ENCODE assay signal across 21 cellular contexts in the genomic region with DNA sequence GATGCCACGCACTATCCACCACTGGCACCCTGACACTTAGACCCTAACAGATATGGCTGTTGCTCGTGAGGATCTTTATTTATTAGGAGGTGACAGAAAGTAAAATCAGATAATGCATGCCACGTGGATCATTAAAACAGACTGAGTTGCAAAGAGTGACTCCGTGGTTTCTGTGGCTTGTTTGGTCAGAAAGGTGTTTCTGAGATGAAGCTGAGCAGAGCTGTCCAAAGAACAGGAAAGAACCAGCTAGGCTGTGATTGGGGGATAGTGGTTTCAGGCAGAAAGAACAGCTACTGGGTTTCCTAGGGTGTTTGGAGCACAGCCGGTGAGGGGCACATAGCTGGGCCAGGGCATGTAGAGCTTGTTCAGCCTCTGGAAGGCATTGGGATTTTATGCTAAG. TPM values are rescaled to one million over a fixed set of nuclear protein-coding genes. Genes with fewer than 3 reads are reported as not detected.
DNase-seq lines count a peak whose midpoint lies in the region; ATAC-seq, FAIRE-seq and TF ChIP-seq lines count a peak whose summit lies in the region.
"Had no signal": no experiment of that assay in that cellular context is flagged by ENCODE, and none has a peak within 500 bp of the region (broad histone marks: within the 10 kb centered on the region; RNA-seq: fewer than 3 reads in every experiment).

No MANE protein-coding gene starts in this region.

- peaks cover 3 to 13% of the 10 kb centered on the region in 2 experiments for H3K36me3 ChIP-seq in GM12878 (ENCODE audit: control insufficient read depth in 2 of 2, insufficient read depth in 2 of 2, low read length in 1 of 2)

- no peak for TF ChIP-seq EP300 in GM12878 (IDR thresholded peaks at IDR 0.05; ENCODE audit: borderline replicate concordance in 1 of 2, control insufficient read depth in 1 of 2, low read depth in 2 of 2, low read length in 2 of 2)

- no peak overlapping the region for H3K9ac ChIP-seq in GM12878 (ENCODE audit: control insufficient read depth, insufficient read depth, low read length)

- H3K27me3 Mint-ChIP-seq in activated T-cell treated with anti-CD3 and anti-CD28 coated beads, Interleukin-2, amount 50 U/mL, for 24 hours, result no peaks in the 10 kb centered on the region
- H3K27me3 Mint-ChIP-seq in natural killer cell (ENCODE audit: low read depth in 2 of 2), result no peaks in the 10 kb centered on the region

- CTCF ChIA-PET in GM12878 (lab: Yijun Ruan, JAX), result interaction anchor here (1.6 kb wide), 1 partner anchor 31 kb away, joined by 4 read pairs; no protein-coding TSS in a partner anchor

- no TSS peak for BruUV-seq in GM12878 (replicated peaks; lab: Mats Ljungman, UMichigan)

- peaks cover 4% of the 10 kb centered on the region for H3K9me3 Mint-ChIP-seq in activated T-cell treated with anti-CD3 and anti-CD28 coated beads, Interleukin-2, amount 50 U/mL, for 24 hours
- no peaks in the 10 kb centered on the region for H3K9me3 Mint-ChIP-seq in natural killer cell

- no peak for FAIRE-seq in GM12878 (lab: Jason Lieb, UNC)
- FAIRE-seq: H54 had no signal

- H4K20me1 ChIP-seq in GM12878 (ENCODE audit: control insufficient read depth, insufficient read depth), result no peaks in the 10 kb centered on the region

- TF ChIP-seq POLR2A in GM12878 (IDR thresholded peaks at IDR 0.05; ENCODE audit: low read depth, low read length), result no peak

- no peak overlapping the region for H3K4me2 ChIP-seq in GM12878 (ENCODE audit: control insufficient read depth, insufficient read depth)

- H3K27ac ChIP-seq in GM12878 (ENCODE audit: control insufficient read depth, insufficient read depth), result no peak overlapping the region
- H3K27ac ChIP-seq: HL-60 had no signal

- RAD21 ChIA-PET in GM12878 (lab: Charles Lee; ENCODE audit: unreplicated experiment), result interaction anchor here (1.4 kb wide), 1 partner anchor 32 kb away, joined by 4 read pairs; no protein-coding TSS in a partner anchor

- no peaks in the 10 kb centered on the region for H3K27me3 ChIP-seq in GM12878 (replicated peaks in 1 of 2; ENCODE audit: control insufficient read depth in 2 of 2, insufficient read depth in 2 of 2, low read length in 1 of 2)
- H3K27me3 ChIP-seq: dorsolateral prefrontal cortex had no signal

- no peak for TF ChIP-seq RAD21 in GM12878 (IDR thresholded peaks at IDR 0.05; ENCODE audit: insufficient read depth, low read depth, low read length)

- peaks cover 85% of the 10 kb centered on the region for H3K36me3 Mint-ChIP-seq in activated T-cell treated with anti-CD3 and anti-CD28 coated beads, Interleukin-2, amount 50 U/mL, for 24 hours (ENCODE audit: low read depth)
- peaks cover 25% of the 10 kb centered on the region for H3K36me3 Mint-ChIP-seq in natural killer cell

- H3K4me3 Mint-ChIP-seq in activated T-cell treated with anti-CD3 and anti-CD28 coated beads, Interleukin-2, amount 50 U/mL, for 24 hours, result no peak overlapping the region
- peak overlapping the region; percentile 4 for H3K4me3 Mint-ChIP-seq in natural killer cell

- H3K79me2 ChIP-seq in GM12878 (ENCODE audit: control insufficient read depth, insufficient read depth, low read length), result no peaks in the 10 kb centered on the region

- peaks cover 10% of the 10 kb centered on the region for H3K4me1 ChIP-seq in GM12878 (ENCODE audit: control insufficient read depth, insufficient read depth, low read length)

- no peaks in the 10 kb centered on the region for H3K9me3 ChIP-seq in GM12878 (replicated peaks; ENCODE audit: control insufficient read depth, insufficient read depth, low read length)

- no peak for DNase-seq in activated T-cell treated with anti-CD3 and anti-CD28 coated beads, Interleukin-2, amount 50 U/mL, for 24 hours
- no peak for DNase-seq in activated T-cell treated with anti-CD3 and anti-CD28 coated beads for 4 hours
- DNase-seq in GM12878 (ENCODE audit: low read depth, low spot score), result no peak
- DNase-seq in natural killer cell, result no peak
- no peak for DNase-seq in GM19240 (ENCODE audit: insufficient read length, low spot score)
- DNase-seq: activated CD4-positive, CD25-positive, alpha-beta regulatory T cell; activated gamma-delta T cell; C1 segment of cervical spinal cord; DMS79; dorsolateral prefrontal cortex; NCI-H2029 treated with DMSO at 0.1 percent for 48 hours; NCI-H510A treated with DMSO at 0.1 percent for 48 hours; SHP77; stimulated activated naive CD4-positive, alpha-beta T cell; trophoblast cell had no signal

- H2AFZ ChIP-seq in GM12878 (ENCODE audit: control insufficient read depth, low read depth, low read length), result no peak overlapping the region

- in situ Hi-C loops in GM12878 (cut with MboI), result loop anchor here (25.0 kb wide), 1 partner anchor 1790 kb away; the partner anchor contains the start of gene RASSF4

- POLR2A ChIA-PET in GM12878 (lab: Charles Lee), result no interaction called here

- H3K4me3 ChIP-seq in GM12878, result no peak overlapping the region
- H3K4me3 ChIP-seq: dorsolateral prefrontal cortex had no signal

- 79% methylated on average over 5 of the region's 5 CpGs for WGBS in GM12878 (ENCODE audit: insufficient coverage, insufficient replicate concordance, low lambda C conversion rate, missing lambda C conversion rate)

- H3K4me1 Mint-ChIP-seq in activated T-cell treated with anti-CD3 and anti-CD28 coated beads, Interleukin-2, amount 50 U/mL, for 24 hours (ENCODE audit: low read depth), result peaks cover 20% of the 10 kb centered on the region
- H3K4me1 Mint-ChIP-seq in natural killer cell, result peaks cover 31 to 36% of the 10 kb centered on the region in 2 donors

- TF ChIP-seq CTCF in GM12878 (IDR thresholded peaks at IDR 0.05 in 2 of 3, conservative IDR thresholded peaks at IDR 0.05 in 1 of 3; ENCODE audit: control insufficient read depth in 2 of 3, extremely low read depth in 1 of 3, insufficient read depth in 1 of 3, low read depth in 3 of 3, low read length in 3 of 3) (no peak), natural killer cell (IDR thresholded peaks at IDR 0.05) (no peak)

- intact Hi-C loops in GM12878 (cut with micrococcal nuclease; ENCODE audit: unreplicated experiment) (no loop called here), natural killer cell (cut with micrococcal nuclease) (no loop called here)

- peak overlapping the region; percentile 58 for H3K27ac Mint-ChIP-seq in activated T-cell treated with anti-CD3 and anti-CD28 coated beads, Interleukin-2, amount 50 U/mL, for 24 hours
- H3K27ac Mint-ChIP-seq in natural killer cell, result peak overlapping the region; percentile 11 to 28

- ATAC-seq in HG02759 (IDR thresholded peaks at IDR 0.05; ENCODE audit: unreplicated experiment), result peak; percentile 48
- ATAC-seq in GM12878, result peak; percentile 47
- peak; percentile 7 to 62 (median 60) for ATAC-seq in natural killer cell
- no peak for ATAC-seq in HG02798 (IDR thresholded peaks at IDR 0.05; ENCODE audit: poor library complexity, unreplicated experiment)
- no peak for ATAC-seq in HG02571 (IDR thresholded peaks at IDR 0.05; ENCODE audit: unreplicated experiment)
- ATAC-seq: esophagus mucosa had no signal

- SMC1A ChIA-PET in GM12878 (lab: Charles Lee; ENCODE audit: uncharacterized antibody, unreplicated experiment), result interaction anchor here (1.1 to 1.9 kb wide), 2 partner anchors 19 to 21 kb away, joined by 3 to 4 read pairs; no protein-coding TSS in a partner anchor

TF ChIP-seq in GM12878, 131 proteins besides CTCF, POLR2A, EP300 and RAD21:
- TF ChIP-seq RUNX3 (IDR thresholded peaks at IDR 0.05; ENCODE audit: low read length) (peak; percentile 69), DPF2 (IDR thresholded peaks at IDR 0.05) (no peak), SPI1 (IDR thresholded peaks at IDR 0.05; ENCODE audit: borderline replicate concordance, insufficient read depth, low read depth, low read length) (no peak), BHLHE40 (IDR thresholded peaks at IDR 0.05; ENCODE audit: borderline replicate concordance in 1 of 2, low read depth in 2 of 2, low read length in 1 of 2) (peak; percentile 35 to 58; a peak in 1 of 4 replicates), BMI1 (IDR thresholded peaks at IDR 0.05; ENCODE audit: borderline replicate concordance) (no peak), MXI1 (IDR thresholded peaks at IDR 0.05; ENCODE audit: low read depth, low read length) (no peak)

RNA-seq across cellular contexts. Expression of gene CSGALNACT2, which starts 34.4 kb away (rescaled TPM):
- total RNA-seq in GM12878 (2013; cell fraction: nucleolus; rRNA removed), result 12.3 and 14.1 TPM in 2 replicates
- total RNA-seq in GM12878 (2014; rRNA removed), result 5.1 and 6.4 TPM in 2 replicates
- total RNA-seq in GM12878 (2014; rRNA removed; fragmentation: Illumina TruSeq; extraction: Trizol), result 6.0 and 6.3 TPM in 2 replicates
- 7.6 and 8.4 TPM in 2 replicates for total RNA-seq in GM12878 (2021)
- polyA plus RNA-seq in GM12878 (2011; ENCODE audit: low read depth), result 5.7 TPM
- polyA plus RNA-seq in GM12878 (2011; rRNA removed), result 12.6 and 18.8 TPM in 2 replicates
- polyA plus RNA-seq in GM12878 (2011; cell fraction: cytosol; rRNA removed), result 4.6 and 6.2 TPM in 2 replicates
- 12.0 and 12.8 TPM in 2 replicates for polyA plus RNA-seq in GM12878 (2011; cell fraction: nucleus; rRNA removed)
- polyA plus RNA-seq in GM12878 (2012), result 8.0 and 10.6 TPM in 2 replicates
- 12.3 and 18.3 TPM in 2 replicates for polyA plus RNA-seq in GM12878 (2014; fragmentation: Illumina TruSeq; extraction: Trizol)
- 1 to 10 TPM; 2.5 to 4.0 TPM for polyA plus RNA-seq in GM12878 (2014; fragmentation: Nextera tagmentation; extraction: Ambion mirVana)
- 7.4 and 10.1 TPM in 2 replicates for polyA plus RNA-seq in GM12878 (2014; rRNA removed)
- polyA plus RNA-seq in GM12878 (2016; fragmentation: Nextera tagmentation; extraction: Ambion mirVana), result 1 to 10 TPM; 9.0 to 9.9 TPM
- 5.5 and 7.8 TPM in 2 replicates for polyA minus RNA-seq in GM12878 (2011; rRNA and poly(A)+ RNA removed)
- 3.2 and 3.5 TPM in 2 replicates for polyA minus RNA-seq in GM12878 (2011; cell fraction: cytosol; rRNA and poly(A)+ RNA removed)
- 2.5 and 3.7 TPM in 2 replicates for polyA minus RNA-seq in GM12878 (2011; cell fraction: nucleus; rRNA and poly(A)+ RNA removed)
- 10 to 100 TPM; 49.9 to 57.4 (median 52.8) TPM for total RNA-seq in natural killer cell

Comparison
In these comparisons a context has a peak if more than half of its experiments do, and no peak if none do; other contexts are left out.
1. ATAC-seq: peak in HG02759 (single experiment), GM12878 (single experiment) and natural killer cell (3 of 3); none in HG02798 (single experiment) and HG02571 (single experiment).